21 cellular contexts compared by ENCODE assay signal in genomic region chr5:110401881-110402280, GRCh38.
A peak's percentile ranks its signal among the peaks of the same experiment; 100 is the strongest.
DNase-seq lines count a peak whose midpoint lies in the region; ATAC-seq and TF ChIP-seq lines count a peak whose summit lies in the region.
"Had no signal": no experiment of that assay in that cellular context is flagged by ENCODE, and none has a peak within 500 bp of the region (broad histone marks: within the 10 kb centered on the region; RNA-seq: fewer than 3 reads in every experiment).

No MANE protein-coding gene starts in this region.

- H3K9me3 ChIP-seq in neural progenitor cell (ENCODE audit: low read depth) (no peaks in the 10 kb centered on the region), right cardiac atrium (ENCODE audit: control insufficient read depth, low read length) (no peaks in the 10 kb centered on the region)
- H3K9me3 ChIP-seq: colonic mucosa, pancreas, stomach had no signal

- H4K20me1 ChIP-seq in neural progenitor cell (ENCODE audit: low read depth) = no peaks in the 10 kb centered on the region

- no peaks in the 10 kb centered on the region for H3F3A ChIP-seq in neural progenitor cell (ENCODE audit: low read depth)

- H3K36me3 Mint-ChIP-seq in neural progenitor cell = peaks cover 2% of the 10 kb centered on the region
- H3K36me3 Mint-ChIP-seq: immature natural killer cell had no signal

- no peak overlapping the region for H2AFZ ChIP-seq in neural progenitor cell (replicated peaks)

- H3K27me3 ChIP-seq in neural progenitor cell (no peaks in the 10 kb centered on the region), right cardiac atrium (ENCODE audit: control insufficient read depth, insufficient read depth) (no peaks in the 10 kb centered on the region)
- H3K27me3 ChIP-seq: colonic mucosa, pancreas, stomach had no signal

- H3K4me3 ChIP-seq in choroid plexus epithelial cell (ENCODE audit: low read depth, low read length) = no peak overlapping the region
- no peak overlapping the region for H3K4me3 ChIP-seq in neural progenitor cell
- H3K4me3 ChIP-seq in right cardiac atrium (ENCODE audit: low read length) = no peak overlapping the region
- H3K4me3 ChIP-seq: colonic mucosa, pancreas, stomach had no signal

- H3K4me1 Mint-ChIP-seq in neural progenitor cell = peaks cover 31% of the 10 kb centered on the region
- H3K4me1 Mint-ChIP-seq: immature natural killer cell had no signal

- H3K27ac ChIP-seq in neural progenitor cell (no peak overlapping the region), right cardiac atrium (ENCODE audit: low read length) (no peak overlapping the region)
- H3K27ac ChIP-seq: colonic mucosa, pancreas, stomach, WERI-Rb-1 had no signal

- H3K27ac Mint-ChIP-seq in neural progenitor cell = no peak overlapping the region
- H3K27ac Mint-ChIP-seq: immature natural killer cell had no signal

- H3K9me3 Mint-ChIP-seq in neural progenitor cell = no peaks in the 10 kb centered on the region

- ATAC-seq in right cardiac atrium = no peak
- ATAC-seq: pancreas had no signal

- H3K36me3 ChIP-seq in neural progenitor cell = no peaks in the 10 kb centered on the region
- H3K36me3 ChIP-seq: colonic mucosa, pancreas, stomach, WERI-Rb-1 had no signal

- peak overlapping the region; percentile 6 for H3K4me2 ChIP-seq in neural progenitor cell

- intact Hi-C loops in right cardiac atrium (cut with DNase I) = no loop called here

- TF ChIP-seq CTCF in choroid plexus epithelial cell (conservative IDR thresholded peaks at IDR 0.05; ENCODE audit: low read depth, low read length) (no peak), neural progenitor cell (IDR thresholded peaks at IDR 0.05) (no peak)

- H3K4me1 ChIP-seq in neural progenitor cell = peaks cover 19% of the 10 kb centered on the region
- no peaks in the 10 kb centered on the region for H3K4me1 ChIP-seq in right cardiac atrium (ENCODE audit: control insufficient read depth, insufficient read depth, low read length)
- H3K4me1 ChIP-seq: colonic mucosa, pancreas, stomach had no signal

- 63% methylated on average over 4 of the region's 4 CpGs for WGBS in right cardiac atrium

- H3K79me2 ChIP-seq in neural progenitor cell (ENCODE audit: low read depth) = no peaks in the 10 kb centered on the region

- H3K27me3 Mint-ChIP-seq in neural progenitor cell (ENCODE audit: insufficient read depth, low read depth) = no peaks in the 10 kb centered on the region

- H3K4me3 Mint-ChIP-seq in neural progenitor cell = no peak overlapping the region
- H3K4me3 Mint-ChIP-seq: immature natural killer cell had no signal

- H3K9ac ChIP-seq in neural progenitor cell = no peak overlapping the region

- DNase-seq in HCEC 1CT (peak; percentile 29), NOMO-1 treated with DMSO at 0.1 percent for 48 hours (lab: John Stamatoyannopoulos, UW; ENCODE audit: unreplicated experiment) (peak; percentile 55), choroid plexus epithelial cell (ENCODE audit: low read depth) (peak; percentile 23), neural progenitor cell (ENCODE audit: low spot score) (no peak), right cardiac atrium (no peak), KG1 (lab: John Stamatoyannopoulos, UW) (no peak), HT-29 (ENCODE audit: low spot score) (no peak)
- DNase-seq: activated CD4-positive, alpha-beta T cell treated with anti-CD3 and anti-CD28 coated beads, Interleukin-2, amount 50 U/mL, for 48 hours; activated naive CD4-positive, alpha-beta T cell; AML-193; aorta; Calu3; colonic mucosa; head of caudate nucleus; immature natural killer cell; NCI-H187; pancreas; SHP77; stimulated activated CD4-positive, alpha-beta T cell treated with anti-CD3 and anti-CD28 coated beads, Interleukin-2, amount 100 ng/mL, for 24 hours; stomach; WERI-Rb-1 had no signal

Comparison
In these comparisons a context has a peak if more than half of its experiments do, and no peak if none do; other contexts are left out.
1. DNase-seq: peak in HCEC 1CT (single experiment), NOMO-1 treated with DMSO at 0.1 percent for 48 hours (single experiment) and choroid plexus epithelial cell (single experiment); none in neural progenitor cell (single experiment), right cardiac atrium (0 of 3), KG1 (single experiment) and HT-29 (single experiment).